1 cellular context compared by ENCODE assay signal in genomic region chr12:113479193-113479577, GRCh38.
TF ChIP-seq lines count a peak whose summit lies in the region.

No MANE protein-coding gene starts in this region.

TF ChIP-seq in WTC11, 78 proteins besides CTCF, POLR2A, EP300 and RAD21 (continued from another document):
- TF ChIP-seq MYBL2 (CRISPR knock-in tag; IDR thresholded peaks at IDR 0.05) (no peak), ZNF232 (CRISPR knock-in tag; IDR thresholded peaks at IDR 0.05) (no peak), SMAD3 (CRISPR knock-in tag; IDR thresholded peaks at IDR 0.05; ENCODE audit: borderline replicate concordance) (no peak), IRF2 (CRISPR knock-in tag; IDR thresholded peaks at IDR 0.05; ENCODE audit: borderline replicate concordance, low read depth) (no peak), ZSCAN18 (CRISPR knock-in tag; IDR thresholded peaks at IDR 0.05) (no peak), MAX (CRISPR knock-in tag; IDR thresholded peaks at IDR 0.05) (no peak)
- TF ChIP-seq, protein P1, sequence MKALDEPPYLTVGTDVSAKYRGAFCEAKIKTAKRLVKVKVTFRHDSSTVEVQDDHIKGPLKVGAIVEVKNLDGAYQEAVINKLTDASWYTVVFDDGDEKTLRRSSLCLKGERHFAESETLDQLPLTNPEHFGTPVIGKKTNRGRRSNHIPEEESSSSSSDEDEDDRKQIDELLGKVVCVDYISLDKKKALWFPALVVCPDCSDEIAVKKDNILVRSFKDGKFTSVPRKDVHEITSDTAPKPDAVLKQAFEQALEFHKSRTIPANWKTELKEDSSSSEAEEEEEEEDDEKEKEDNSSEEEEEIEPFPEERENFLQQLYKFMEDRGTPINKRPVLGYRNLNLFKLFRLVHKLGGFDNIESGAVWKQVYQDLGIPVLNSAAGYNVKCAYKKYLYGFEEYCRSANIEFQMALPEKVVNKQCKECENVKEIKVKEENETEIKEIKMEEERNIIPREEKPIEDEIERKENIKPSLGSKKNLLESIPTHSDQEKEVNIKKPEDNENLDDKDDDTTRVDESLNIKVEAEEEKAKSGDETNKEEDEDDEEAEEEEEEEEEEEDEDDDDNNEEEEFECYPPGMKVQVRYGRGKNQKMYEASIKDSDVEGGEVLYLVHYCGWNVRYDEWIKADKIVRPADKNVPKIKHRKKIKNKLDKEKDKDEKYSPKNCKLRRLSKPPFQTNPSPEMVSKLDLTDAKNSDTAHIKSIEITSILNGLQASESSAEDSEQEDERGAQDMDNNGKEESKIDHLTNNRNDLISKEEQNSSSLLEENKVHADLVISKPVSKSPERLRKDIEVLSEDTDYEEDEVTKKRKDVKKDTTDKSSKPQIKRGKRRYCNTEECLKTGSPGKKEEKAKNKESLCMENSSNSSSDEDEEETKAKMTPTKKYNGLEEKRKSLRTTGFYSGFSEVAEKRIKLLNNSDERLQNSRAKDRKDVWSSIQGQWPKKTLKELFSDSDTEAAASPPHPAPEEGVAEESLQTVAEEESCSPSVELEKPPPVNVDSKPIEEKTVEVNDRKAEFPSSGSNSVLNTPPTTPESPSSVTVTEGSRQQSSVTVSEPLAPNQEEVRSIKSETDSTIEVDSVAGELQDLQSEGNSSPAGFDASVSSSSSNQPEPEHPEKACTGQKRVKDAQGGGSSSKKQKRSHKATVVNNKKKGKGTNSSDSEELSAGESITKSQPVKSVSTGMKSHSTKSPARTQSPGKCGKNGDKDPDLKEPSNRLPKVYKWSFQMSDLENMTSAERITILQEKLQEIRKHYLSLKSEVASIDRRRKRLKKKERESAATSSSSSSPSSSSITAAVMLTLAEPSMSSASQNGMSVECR (CRISPR knock-in tag; IDR thresholded peaks at IDR 0.05; ENCODE audit: borderline replicate concordance): no peak
